In the genomic region with DNA sequence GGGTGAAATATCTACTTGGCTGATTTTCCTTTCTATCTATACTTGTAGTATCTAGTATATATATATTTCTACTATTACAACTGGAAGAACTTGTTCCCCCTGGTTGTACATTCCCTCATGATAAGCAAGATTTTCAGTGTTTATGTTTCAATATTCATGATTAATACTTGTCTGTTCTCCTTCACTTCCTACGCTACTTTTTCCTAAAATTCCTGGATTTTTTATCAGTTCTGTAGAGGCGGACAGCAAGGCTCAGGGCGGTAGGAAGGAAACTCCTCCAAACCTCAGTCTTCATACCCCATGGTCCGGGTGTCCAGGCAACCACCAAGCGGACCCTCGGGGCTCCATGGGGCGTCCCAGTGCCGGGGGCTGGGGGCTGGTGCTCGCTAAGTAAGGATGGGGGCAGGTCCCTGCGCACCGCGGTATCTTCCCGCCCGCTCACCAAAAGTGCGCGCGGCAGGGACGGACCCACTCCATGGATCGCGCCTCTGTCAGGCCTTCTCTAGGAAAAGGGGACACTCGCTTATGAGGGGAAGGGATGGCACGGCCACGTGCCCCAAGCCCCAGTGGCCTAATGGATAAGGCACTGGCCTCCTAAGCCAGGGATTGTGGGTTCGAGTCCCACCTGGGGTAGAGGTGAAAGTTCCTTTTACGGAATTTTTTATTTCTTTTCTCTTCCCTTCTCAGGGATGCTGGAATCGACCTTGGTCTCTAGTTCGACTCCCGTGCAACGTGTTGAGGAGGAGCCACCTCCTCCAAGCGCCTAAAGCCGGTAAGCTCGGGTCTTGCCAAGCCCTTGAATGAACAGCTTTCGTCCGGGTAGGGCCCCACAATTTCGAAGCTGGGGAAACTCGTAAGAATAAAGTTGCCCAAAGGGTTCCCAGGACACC, we compare ENCODE assay signal across 2 cellular contexts.
A peak's percentile ranks its signal among the peaks of the same experiment; 100 is the strongest.
TF ChIP-seq lines count a peak whose summit lies in the region.

No MANE protein-coding gene starts in this region.

TF ChIP-seq in HCT116, 20 proteins besides CTCF, POLR2A, EP300 and RAD21 (continued from another document):
- TF ChIP-seq, protein P1, sequence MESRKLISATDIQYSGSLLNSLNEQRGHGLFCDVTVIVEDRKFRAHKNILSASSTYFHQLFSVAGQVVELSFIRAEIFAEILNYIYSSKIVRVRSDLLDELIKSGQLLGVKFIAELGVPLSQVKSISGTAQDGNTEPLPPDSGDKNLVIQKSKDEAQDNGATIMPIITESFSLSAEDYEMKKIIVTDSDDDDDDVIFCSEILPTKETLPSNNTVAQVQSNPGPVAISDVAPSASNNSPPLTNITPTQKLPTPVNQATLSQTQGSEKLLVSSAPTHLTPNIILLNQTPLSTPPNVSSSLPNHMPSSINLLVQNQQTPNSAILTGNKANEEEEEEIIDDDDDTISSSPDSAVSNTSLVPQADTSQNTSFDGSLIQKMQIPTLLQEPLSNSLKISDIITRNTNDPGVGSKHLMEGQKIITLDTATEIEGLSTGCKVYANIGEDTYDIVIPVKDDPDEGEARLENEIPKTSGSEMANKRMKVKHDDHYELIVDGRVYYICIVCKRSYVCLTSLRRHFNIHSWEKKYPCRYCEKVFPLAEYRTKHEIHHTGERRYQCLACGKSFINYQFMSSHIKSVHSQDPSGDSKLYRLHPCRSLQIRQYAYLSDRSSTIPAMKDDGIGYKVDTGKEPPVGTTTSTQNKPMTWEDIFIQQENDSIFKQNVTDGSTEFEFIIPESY (IDR thresholded peaks at IDR 0.05; ENCODE audit: extremely low read depth, insufficient replicate concordance, low read length) = peak; percentile 82
- TF ChIP-seq EZH2 (IDR thresholded peaks at IDR 0.05) (no peak), SRF (IDR thresholded peaks at IDR 0.05; ENCODE audit: low read depth) (no peak; the same call in 1 of the 2 replicates), CBX3 (IDR thresholded peaks at IDR 0.05; ENCODE audit: low read depth) (peak; percentile 99), JUND (IDR thresholded peaks at IDR 0.05) (no peak), SIN3A (IDR thresholded peaks at IDR 0.05; ENCODE audit: low read depth) (no peak), ZFX (IDR thresholded peaks at IDR 0.05) (0 out of 2 replicates have a peak, but pooled peaks have one; percentile 1)
- TF ChIP-seq, protein P2, sequence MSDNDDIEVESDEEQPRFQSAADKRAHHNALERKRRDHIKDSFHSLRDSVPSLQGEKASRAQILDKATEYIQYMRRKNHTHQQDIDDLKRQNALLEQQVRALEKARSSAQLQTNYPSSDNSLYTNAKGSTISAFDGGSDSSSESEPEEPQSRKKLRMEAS (IDR thresholded peaks at IDR 0.05) = peak; percentile 99

TF ChIP-seq in SK-N-SH treated with all-trans-retinoic acid at 6 μM for 48 hours, 23 proteins besides CTCF, POLR2A, EP300 and RAD21 (continued from another document):
- TF ChIP-seq, protein P3, sequence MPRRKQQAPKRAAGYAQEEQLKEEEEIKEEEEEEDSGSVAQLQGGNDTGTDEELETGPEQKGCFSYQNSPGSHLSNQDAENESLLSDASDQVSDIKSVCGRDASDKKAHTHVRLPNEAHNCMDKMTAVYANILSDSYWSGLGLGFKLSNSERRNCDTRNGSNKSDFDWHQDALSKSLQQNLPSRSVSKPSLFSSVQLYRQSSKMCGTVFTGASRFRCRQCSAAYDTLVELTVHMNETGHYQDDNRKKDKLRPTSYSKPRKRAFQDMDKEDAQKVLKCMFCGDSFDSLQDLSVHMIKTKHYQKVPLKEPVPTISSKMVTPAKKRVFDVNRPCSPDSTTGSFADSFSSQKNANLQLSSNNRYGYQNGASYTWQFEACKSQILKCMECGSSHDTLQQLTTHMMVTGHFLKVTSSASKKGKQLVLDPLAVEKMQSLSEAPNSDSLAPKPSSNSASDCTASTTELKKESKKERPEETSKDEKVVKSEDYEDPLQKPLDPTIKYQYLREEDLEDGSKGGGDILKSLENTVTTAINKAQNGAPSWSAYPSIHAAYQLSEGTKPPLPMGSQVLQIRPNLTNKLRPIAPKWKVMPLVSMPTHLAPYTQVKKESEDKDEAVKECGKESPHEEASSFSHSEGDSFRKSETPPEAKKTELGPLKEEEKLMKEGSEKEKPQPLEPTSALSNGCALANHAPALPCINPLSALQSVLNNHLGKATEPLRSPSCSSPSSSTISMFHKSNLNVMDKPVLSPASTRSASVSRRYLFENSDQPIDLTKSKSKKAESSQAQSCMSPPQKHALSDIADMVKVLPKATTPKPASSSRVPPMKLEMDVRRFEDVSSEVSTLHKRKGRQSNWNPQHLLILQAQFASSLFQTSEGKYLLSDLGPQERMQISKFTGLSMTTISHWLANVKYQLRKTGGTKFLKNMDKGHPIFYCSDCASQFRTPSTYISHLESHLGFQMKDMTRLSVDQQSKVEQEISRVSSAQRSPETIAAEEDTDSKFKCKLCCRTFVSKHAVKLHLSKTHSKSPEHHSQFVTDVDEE (CRISPR knock-in tag; IDR thresholded peaks at IDR 0.05) = 0 out of 2 replicates have a peak, but pooled peaks have one; percentile 11
- TF ChIP-seq POU6F1 (CRISPR knock-in tag; IDR thresholded peaks at IDR 0.05; ENCODE audit: borderline replicate concordance, low read depth) (0 out of 2 replicates have a peak, but pooled peaks have one; percentile 35), ARNTL (CRISPR knock-in tag; IDR thresholded peaks at IDR 0.05; ENCODE audit: borderline replicate concordance, low read depth) (no peak)
- TF ChIP-seq, protein P4, sequence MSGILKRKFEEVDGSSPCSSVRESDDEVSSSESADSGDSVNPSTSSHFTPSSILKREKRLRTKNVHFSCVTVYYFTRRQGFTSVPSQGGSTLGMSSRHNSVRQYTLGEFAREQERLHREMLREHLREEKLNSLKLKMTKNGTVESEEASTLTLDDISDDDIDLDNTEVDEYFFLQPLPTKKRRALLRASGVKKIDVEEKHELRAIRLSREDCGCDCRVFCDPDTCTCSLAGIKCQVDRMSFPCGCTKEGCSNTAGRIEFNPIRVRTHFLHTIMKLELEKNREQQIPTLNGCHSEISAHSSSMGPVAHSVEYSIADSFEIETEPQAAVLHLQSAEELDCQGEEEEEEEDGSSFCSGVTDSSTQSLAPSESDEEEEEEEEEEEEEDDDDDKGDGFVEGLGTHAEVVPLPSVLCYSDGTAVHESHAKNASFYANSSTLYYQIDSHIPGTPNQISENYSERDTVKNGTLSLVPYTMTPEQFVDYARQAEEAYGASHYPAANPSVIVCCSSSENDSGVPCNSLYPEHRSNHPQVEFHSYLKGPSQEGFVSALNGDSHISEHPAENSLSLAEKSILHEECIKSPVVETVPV (CRISPR knock-in tag; IDR thresholded peaks at IDR 0.05) = no peak
